Comparison of ENCODE assay signal across 20 cellular contexts in the genomic region with DNA sequence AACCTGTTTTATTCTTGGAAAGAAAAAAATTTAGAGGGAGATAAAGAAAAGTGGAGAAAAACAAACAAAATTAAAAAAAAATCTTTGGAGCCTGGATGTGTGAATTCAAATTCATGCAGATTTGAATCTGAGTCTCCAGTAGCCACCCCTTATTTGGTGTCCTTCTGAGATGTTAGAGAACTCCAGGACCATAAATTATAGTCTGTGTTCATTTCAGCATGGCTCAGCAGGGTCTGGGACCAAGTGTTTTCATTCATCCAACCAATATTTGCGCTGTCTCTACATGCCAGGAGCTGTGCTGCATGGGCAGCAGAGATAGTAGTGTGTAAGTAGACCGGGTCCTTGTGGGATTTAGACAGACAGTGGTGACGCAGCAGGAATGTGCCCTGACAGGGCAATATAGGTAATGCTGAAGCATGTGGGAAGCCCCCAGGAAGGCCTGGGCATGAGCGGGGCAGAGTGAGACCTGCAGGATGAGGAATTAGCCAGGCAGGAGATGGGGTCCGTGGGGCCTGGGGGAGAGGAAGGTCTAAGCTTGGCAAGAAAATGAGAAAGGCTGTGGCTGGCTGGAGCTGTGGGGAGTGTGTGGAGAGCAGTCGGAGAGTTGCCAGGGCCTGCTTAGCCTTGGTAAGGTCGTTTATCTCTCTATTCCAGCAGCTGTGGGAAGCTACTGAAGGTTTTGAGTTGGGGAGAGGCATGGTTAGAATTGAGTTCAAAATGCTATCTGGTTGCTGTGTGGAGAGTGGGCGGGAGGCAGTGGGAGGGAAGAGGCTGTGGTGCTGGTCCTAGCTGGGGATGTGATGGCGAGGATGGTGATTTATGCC. TPM values are rescaled to one million over a fixed set of nuclear protein-coding genes. Genes with fewer than 3 reads are reported as not detected.
A peak's percentile ranks its signal among the peaks of the same experiment; 100 is the strongest.
DNase-seq lines count a peak whose midpoint lies in the region; ATAC-seq, FAIRE-seq and TF ChIP-seq lines count a peak whose summit lies in the region.
"Had no signal": no experiment of that assay in that cellular context is flagged by ENCODE, and none has a peak within 500 bp of the region (broad histone marks: within the 10 kb centered on the region; RNA-seq: fewer than 3 reads in every experiment).

No MANE protein-coding gene starts in this region.

- 0 out of 4 replicates have a peak overlapping the region, but pooled peaks of 1 of the 2 experiments have one; percentile 15 for H3K4me2 ChIP-seq in H1 (ENCODE audit: insufficient read depth in 1 of 2, low read depth in 2 of 2, low read length in 2 of 2)

- no peak overlapping the region for H3K27ac ChIP-seq in H1 (ENCODE audit: low read depth, low read length)
- no peak overlapping the region for H3K27ac ChIP-seq in testis
- peak overlapping the region in 2 of 5 donors; percentile 20 to 37 for H3K27ac ChIP-seq in stomach
- H3K27ac ChIP-seq: BLaER1 treated with 17β-estradiol and CSF1 and Interleukin-3, amounts not matched to agents 10 nM and 100 nM; gastroesophageal sphincter; WERI-Rb-1 had no signal

- H3K27me3 ChIP-seq in H1 (replicated peaks in 1 of 4; ENCODE audit: control insufficient read depth in 3 of 4, extremely low read depth in 1 of 4, insufficient read depth in 3 of 4, low read length in 3 of 4) (no peaks in the 10 kb centered on the region), testis (no peaks in the 10 kb centered on the region), stomach (no peaks in the 10 kb centered on the region)
- H3K27me3 ChIP-seq: BLaER1 treated with 17β-estradiol and CSF1 and Interleukin-3, amounts not matched to agents 10 nM and 100 nM; gastroesophageal sphincter; sigmoid colon; transverse colon had no signal

- TF ChIP-seq CTCF in H1 (IDR thresholded peaks at IDR 0.05; ENCODE audit: control extremely low read depth in 1 of 3, insufficient read depth in 1 of 3, low read depth in 1 of 3, low read length in 3 of 3), result no peak
- TF ChIP-seq CTCF in testis (IDR thresholded peaks at IDR 0.05), result no peak
- no peak for TF ChIP-seq CTCF in stomach (IDR thresholded peaks at IDR 0.05)

- TF ChIP-seq POLR2A in H1 (IDR thresholded peaks at IDR 0.05; ENCODE audit: control extremely low read depth in 1 of 2, low read depth in 2 of 2, low read length in 2 of 2), result no peak
- TF ChIP-seq POLR2A in testis (IDR thresholded peaks at IDR 0.05), result no peak
- TF ChIP-seq POLR2A in stomach (IDR thresholded peaks at IDR 0.05), result no peak

- H4K91ac ChIP-seq in H1 (replicated peaks; ENCODE audit: insufficient read length, low read length), result peak overlapping the region; percentile 22

- peak; percentile 82 for ATAC-seq in left ventricle myocardium superior
- no peak for ATAC-seq in GM18517 (IDR thresholded peaks at IDR 0.05; ENCODE audit: unreplicated experiment)

- H2BK15ac ChIP-seq in H1 (ENCODE audit: low read length), result peak overlapping the region; percentile 46; the same call in 1 of the 2 replicates

- no peak overlapping the region for H3K18ac ChIP-seq in H1 (ENCODE audit: extremely low read depth, low read length)

- H3K9me3 ChIP-seq in H1 (ENCODE audit: insufficient read depth in 2 of 2, low read depth in 1 of 2, low read length in 1 of 2), result no peaks in the 10 kb centered on the region
- H3K9me3 ChIP-seq in testis, result no peaks in the 10 kb centered on the region
- no peaks in the 10 kb centered on the region for H3K9me3 ChIP-seq in stomach
- H3K9me3 ChIP-seq: gastroesophageal sphincter, sigmoid colon, transverse colon had no signal

- WGBS in H1 (ENCODE audit: extremely low coverage in 1 of 2, insufficient coverage in 1 of 2, insufficient read length in 1 of 2, insufficient replicate concordance in 2 of 2, low coverage in 1 of 2, low lambda C conversion rate in 2 of 2, missing lambda C conversion rate in 1 of 2), 2 experiments, result 82% methylated on average over 9 of the region's 9 CpGs; no CpG with 5 or more reads in 1 of the 2 experiments
- WGBS in testis, 2 donors, result 49 to 69% methylated on average over 9 of the region's 9 CpGs
- 51 to 61% (median 57%) methylated on average over 9 of the region's 9 CpGs for WGBS in stomach, 5 donors

- TF ChIP-seq EP300 in H1 (IDR thresholded peaks at IDR 0.05; ENCODE audit: borderline replicate concordance in 1 of 2, low read depth in 2 of 2, low read length in 2 of 2) (no peak), stomach (IDR thresholded peaks at IDR 0.05) (no peak)

- H3K4me3 ChIP-seq in H1 (ENCODE audit: extremely low read depth in 1 of 4, insufficient read depth in 2 of 4, low read depth in 3 of 4, low read length in 4 of 4) (no peak overlapping the region), testis (no peak overlapping the region), stomach (no peak overlapping the region)
- H3K4me3 ChIP-seq: BLaER1 treated with 17β-estradiol and CSF1 and Interleukin-3, amounts not matched to agents 10 nM and 100 nM; gastroesophageal sphincter; sigmoid colon; transverse colon had no signal

- POLR2A ChIA-PET in H1 (lab: Charles Lee; ENCODE audit: partially characterized antibody), result interaction anchor here (0.6 to 2.1 kb wide), 3 partner anchors 12 to 164 kb away, joined by 3 to 6 read pairs (median 3); no protein-coding TSS in a partner anchor

- no peaks in the 10 kb centered on the region for H4K20me1 ChIP-seq in H1 (replicated peaks in 1 of 2; ENCODE audit: control insufficient read depth in 1 of 2, insufficient read depth in 2 of 2, low read length in 2 of 2)

- no peak overlapping the region for H3K14ac ChIP-seq in H1 (ENCODE audit: insufficient read length)

- H3K23me2 ChIP-seq in H1 (ENCODE audit: low read depth, low read length), result no peaks in the 10 kb centered on the region

- peaks cover 5% of the 10 kb centered on the region for H3K4me1 Mint-ChIP-seq in T-helper 2 cell treated with Interferon-gamma antibody and Interleukin-4, amounts not matched to agents 5 μg/mL and 100 μg/mL, for 36 hours (ENCODE audit: low read depth)

- 0 out of 2 replicates have a peak overlapping the region, but pooled peaks have one; percentile 67 for H2BK20ac ChIP-seq in H1 (ENCODE audit: low read length)

- no peak overlapping the region for H3K4me3 Mint-ChIP-seq in T-helper 2 cell treated with Interferon-gamma antibody and Interleukin-4, amounts not matched to agents 5 μg/mL and 100 μg/mL, for 36 hours
- H3K4me3 Mint-ChIP-seq: neural crest cell had no signal

- H3K4me1 ChIP-seq in H1 (replicated peaks in 1 of 4; ENCODE audit: control insufficient read depth in 3 of 4, insufficient read depth in 4 of 4, low read length in 3 of 4) (peaks cover 5 to 15% (median 14%) of the 10 kb centered on the region in 4 experiments), testis (peaks cover 12% of the 10 kb centered on the region), stomach (peaks cover 8 to 40% (median 17%) of the 10 kb centered on the region in 4 donors)

- H2AFZ ChIP-seq in H1 (ENCODE audit: low read length), result no peak overlapping the region

- H3K79me2 ChIP-seq in H1 (ENCODE audit: control insufficient read depth in 1 of 2, insufficient read depth in 2 of 2, low read length in 2 of 2), result peaks cover 0 to 9% of the 10 kb centered on the region in 2 experiments; a peak in 1 of 4 replicates

- 0 out of 2 replicates have a peak, but pooled peaks cover 2% of the 10 kb centered on the region for H3K79me1 ChIP-seq in H1 (ENCODE audit: low read depth, low read length)

- intact Hi-C loops in left ventricle myocardium superior (cut with micrococcal nuclease) (no loop called here), testis (cut with DNase I; ENCODE audit: low total_unique reads) (no loop called here), stomach (cut with DNase I; ENCODE audit: low total_unique reads) (no loop called here)

- H2BK120ac ChIP-seq in H1 (replicated peaks; ENCODE audit: low read depth, low read length), result no peak overlapping the region

- H4K8ac ChIP-seq in H1 (ENCODE audit: extremely low read depth, insufficient read depth, low read length), result no peak overlapping the region

- H2AK5ac ChIP-seq in H1 (ENCODE audit: low read depth, low read length), result no peak overlapping the region; the same call in 1 of the 2 replicates

- H3K27me3 Mint-ChIP-seq in T-helper 2 cell treated with Interferon-gamma antibody and Interleukin-4, amounts not matched to agents 5 μg/mL and 100 μg/mL, for 36 hours (ENCODE audit: low read depth), result no peaks in the 10 kb centered on the region

- no peak overlapping the region for H3K23ac ChIP-seq in H1 (ENCODE audit: insufficient read length)

- no peak overlapping the region; a peak in 1 of 7 replicates for H3K9ac ChIP-seq in H1 (replicated peaks in 1 of 4; ENCODE audit: extremely low read depth in 1 of 4, low read depth in 3 of 4, low read length in 3 of 4)
- H3K9ac ChIP-seq: BLaER1 treated with 17β-estradiol and CSF1 and Interleukin-3, amounts not matched to agents 10 nM and 100 nM had no signal

- H3K36me3 ChIP-seq in H1 (ENCODE audit: control insufficient read depth in 2 of 4, insufficient read depth in 4 of 4, low read length in 3 of 4), result no peaks in the 10 kb centered on the region
- no peaks in the 10 kb centered on the region for H3K36me3 ChIP-seq in testis (ENCODE audit: low read depth, missing control alignments)
- no peaks in the 10 kb centered on the region for H3K36me3 ChIP-seq in stomach
- H3K36me3 ChIP-seq: gastroesophageal sphincter, sigmoid colon, transverse colon had no signal

- no peaks in the 10 kb centered on the region for H3K36me3 Mint-ChIP-seq in T-helper 2 cell treated with Interferon-gamma antibody and Interleukin-4, amounts not matched to agents 5 μg/mL and 100 μg/mL, for 36 hours (ENCODE audit: low read depth)

- peak overlapping the region; percentile 48 for H2BK5ac ChIP-seq in H1 (ENCODE audit: low read depth, low read length)

- H3K56ac ChIP-seq in H1 (replicated peaks; ENCODE audit: insufficient read length, low read depth, low read length), result no peak overlapping the region

- H3K27ac Mint-ChIP-seq in T-helper 2 cell treated with Interferon-gamma antibody and Interleukin-4, amounts not matched to agents 5 μg/mL and 100 μg/mL, for 36 hours, result peak overlapping the region; percentile 13

- no peaks in the 10 kb centered on the region for H3K9me3 Mint-ChIP-seq in T-helper 2 cell treated with Interferon-gamma antibody and Interleukin-4, amounts not matched to agents 5 μg/mL and 100 μg/mL, for 36 hours
- H3K9me3 Mint-ChIP-seq: neural crest cell had no signal

- no peak overlapping the region for H3K4ac ChIP-seq in H1 (replicated peaks; ENCODE audit: insufficient read length, low read depth, low read length)

- no peak for FAIRE-seq in H1 (lab: Jason Lieb, UNC)
- FAIRE-seq: GM18507 had no signal

- no peak for TF ChIP-seq RAD21 in H1 (IDR thresholded peaks at IDR 0.05 in 1 of 2, conservative IDR thresholded peaks at IDR 0.05 in 1 of 2; ENCODE audit: low read depth in 2 of 2, low read length in 2 of 2)

- no peak overlapping the region for H4K5ac ChIP-seq in H1 (ENCODE audit: insufficient read length, low read depth, low read length)

- no peak for DNase-seq in T-helper 2 cell treated with Interferon-gamma antibody and Interleukin-4, amounts not matched to agents 5 μg/mL and 100 μg/mL, for 36 hours (ENCODE audit: low spot score)
- DNase-seq in T-helper 2 cell (no peak), H1 (ENCODE audit: low read depth in 1 of 2, low spot score in 2 of 2) (no peak), left ventricle myocardium superior (peak; percentile 77), testis (peak; percentile 50), NCI-H2171 (lab: John Stamatoyannopoulos, UW) (no peak), stomach (no peak)
- DNase-seq: 8988T; effector CD4-positive, alpha-beta T cell; NCI-H187; sigmoid colon; stimulated activated CD4-positive, alpha-beta T cell treated with anti-CD3 and anti-CD28 coated beads, Interleukin-2, amount 100 ng/mL, for 48 hours; stimulated activated CD8-positive, alpha-beta memory T cell treated with anti-CD3 and anti-CD28 coated beads, Interleukin-4, amount 100 ng/mL, for 48 hours; transverse colon; WERI-Rb-1 had no signal

- no peak overlapping the region for H2BK12ac ChIP-seq in H1 (ENCODE audit: low read depth, low read length)

- CTCF ChIA-PET in H1 (lab: Charles Lee; ENCODE audit: partially characterized antibody), result interaction anchor here (0.5 to 2.0 kb wide), 8 partner anchors 8 to 580 kb away, joined by 3 to 6 read pairs (median 3); a partner anchor contains a TSS

RNA-seq across cellular contexts. Expression of a gene that starts 16.8 kb away (rescaled TPM):
- 60.9 and 61.9 TPM in 2 replicates for total RNA-seq in H1 (2021; fragmentation: NEBNext Ultra II Directional; extraction: Animal tissue kit (Norgen Biotek cat#: 25700))
- polyA plus RNA-seq in H1 (2011; rRNA removed), result 11.5 and 19.4 TPM in 2 replicates
- polyA plus RNA-seq in H1 (2011; cell fraction: cytosol; rRNA removed), result 13.9 TPM
- polyA plus RNA-seq in H1 (2011; cell fraction: nucleus; rRNA removed), result 31.3 TPM
- 23.3 to 29.4 TPM (median 26.6 TPM) in 4 replicates for polyA plus RNA-seq in H1 (2012, experiment 1 of 2)
- polyA plus RNA-seq in H1 (2012, experiment 2 of 2), result 17.5 TPM
- polyA plus RNA-seq in H1 (2013, experiment 1 of 2), result 37.3 TPM
- polyA plus RNA-seq in H1 (2013, experiment 2 of 2), result 37.1 TPM
- polyA minus RNA-seq in H1 (2011; rRNA and poly(A)+ RNA removed), result 21.8 and 25.2 TPM in 2 replicates
- polyA minus RNA-seq in H1 (2011; cell fraction: cytosol; rRNA and poly(A)+ RNA removed), result 14.8 TPM
- 18.2 TPM for polyA minus RNA-seq in H1 (2011; cell fraction: nucleus; rRNA and poly(A)+ RNA removed)
- total RNA-seq in left ventricle myocardium superior, result 49.4 TPM
- total RNA-seq in testis, result 10 to 100 TPM; 33.1 to 36.1 TPM
- 21.2 TPM for polyA plus RNA-seq in testis (ENCODE audit: insufficient read depth, low read depth, low replicate concordance)
- 10 to 100 TPM; 14.9 to 77.7 (median 31.3) TPM for total RNA-seq in stomach
- 1 to 10 TPM; 5.2 to 8.7 (median 7.6) TPM for polyA plus RNA-seq in stomach

Comparison
In these comparisons a context has a peak if more than half of its experiments do, and no peak if none do; other contexts are left out.
1. DNase-seq: peak in left ventricle myocardium superior (single experiment) and testis (single experiment); none in T-helper 2 cell treated with Interferon-gamma antibody and Interleukin-4, amounts not matched to agents 5 μg/mL and 100 μg/mL, for 36 hours (single experiment), T-helper 2 cell (0 of 5), H1 (0 of 2), NCI-H2171 (single experiment) and stomach (single experiment).